12 cellular contexts compared by ENCODE assay signal in genomic region chr14:105204206-105204930, GRCh38. TPM values are rescaled to one million over a fixed set of nuclear protein-coding genes. Genes with fewer than 3 reads are reported as not detected.
DNase-seq lines count a peak whose midpoint lies in the region; ATAC-seq, FAIRE-seq and TF ChIP-seq lines count a peak whose summit lies in the region.
"Had no signal": no experiment of that assay in that cellular context is flagged by ENCODE, and none has a peak within 500 bp of the region (broad histone marks: within the 10 kb centered on the region; RNA-seq: fewer than 3 reads in every experiment).

No MANE protein-coding gene starts in this region.

- peak; percentile 2; the same call in 1 of the 3 replicates for ATAC-seq in SK-N-SH treated with all-trans-retinoic acid at 6 μM for 48 hours
- ATAC-seq in pancreas = peak; percentile 87 to 89 (median 88)
- ATAC-seq in HG02938 (IDR thresholded peaks at IDR 0.05; ENCODE audit: unreplicated experiment) = no peak

- H3K27ac ChIP-seq in pancreas = peak overlapping the region in 3 of 4 donors; percentile 27 to 52 (median 42)

- FAIRE-seq in pancreas (lab: Jason Lieb, UNC) (no peak), D721Med (lab: Jason Lieb, UNC) (no peak)

- no peak overlapping the region for H3K4me3 Mint-ChIP-seq in nephron progenitor cell
- H3K4me3 Mint-ChIP-seq: activated B cell treated with CpG ODN at 0.5 μM for 24 hours; activated naive CD8-positive, alpha-beta T cell treated with anti-CD3 and anti-CD28 coated beads for 36 hours had no signal

- H3K36me3 ChIP-seq in pancreas = no peaks in the 10 kb centered on the region

- H3K4me3 ChIP-seq in pancreas = no peak overlapping the region

- DNase-seq in COLO668 (lab: John Stamatoyannopoulos, UW; ENCODE audit: unreplicated experiment) = peak; percentile 34
- DNase-seq in head of caudate nucleus = peak in 33 of 42 donors; percentile 34 to 80 (median 58)
- DNase-seq in pancreas = peak; percentile 88 to 96 (median 94)
- DNase-seq in nephron progenitor cell = no peak
- no peak for DNase-seq in D721Med (ENCODE audit: insufficient read length, low spot score)
- DNase-seq in SHP77 treated with DMSO at 0.1 percent for 48 hours (lab: John Stamatoyannopoulos, UW) = no peak
- DNase-seq: activated B cell treated with CpG ODN at 0.5 μM for 24 hours; activated naive CD8-positive, alpha-beta T cell treated with anti-CD3 and anti-CD28 coated beads for 36 hours; KBM-7; NK-92 treated with Interleukin-12 subunit alpha and Interleukin-12 subunit beta, amount 100 ng/mL, for 24 hours had no signal

- WGBS in pancreas, 2 donors = 27 to 34% methylated on average over 23 to 24 of the region's 24 CpGs

- no peaks in the 10 kb centered on the region for H3K9me3 Mint-ChIP-seq in nephron progenitor cell
- H3K9me3 Mint-ChIP-seq: activated B cell treated with CpG ODN at 0.5 μM for 24 hours; activated naive CD8-positive, alpha-beta T cell treated with anti-CD3 and anti-CD28 coated beads for 36 hours had no signal

- H3K9me3 ChIP-seq in pancreas = no peaks in the 10 kb centered on the region

- H3K4me1 ChIP-seq in pancreas = peaks cover 14 to 25% (median 21%) of the 10 kb centered on the region in 3 donors

- no peak overlapping the region for H3K27ac Mint-ChIP-seq in nephron progenitor cell
- H3K27ac Mint-ChIP-seq: activated B cell treated with CpG ODN at 0.5 μM for 24 hours; activated naive CD8-positive, alpha-beta T cell treated with anti-CD3 and anti-CD28 coated beads for 36 hours had no signal

- no peaks in the 10 kb centered on the region for H3K36me3 Mint-ChIP-seq in nephron progenitor cell (ENCODE audit: low read depth)
- H3K36me3 Mint-ChIP-seq: activated naive CD8-positive, alpha-beta T cell treated with anti-CD3 and anti-CD28 coated beads for 36 hours had no signal

- no peak for TF ChIP-seq CTCF in pancreas (IDR thresholded peaks at IDR 0.05)
- no peak for TF ChIP-seq CTCF in nephron progenitor cell (IDR thresholded peaks at IDR 0.05)
- TF ChIP-seq CTCF in D721Med (IDR thresholded peaks at IDR 0.05; ENCODE audit: insufficient read depth, missing control alignments) = no peak

- H3K4me1 Mint-ChIP-seq in nephron progenitor cell = peaks cover 8% of the 10 kb centered on the region

- H3K27me3 ChIP-seq in pancreas = peaks cover 0 to 2% (median 0%) of the 10 kb centered on the region in 4 donors

- peaks cover 3% of the 10 kb centered on the region for H3K27me3 Mint-ChIP-seq in nephron progenitor cell (ENCODE audit: low read depth, poor library complexity)

- intact Hi-C loops in head of caudate nucleus (cut with DNase I) (loop anchor here (5.0 to 10.0 kb wide), 4 partner anchors 50 to 323 kb away; partner anchors contain the start of gene TMEM121), pancreas (cut with DNase I) (loop anchor here in 2 of 3 donors (5.0 kb wide), 2 partner anchors 148 to 153 kb away; no protein-coding TSS in a partner anchor)

TF ChIP-seq in SK-N-SH treated with all-trans-retinoic acid at 6 μM for 48 hours, 23 proteins besides CTCF, POLR2A, EP300 and RAD21:
- no peak for TF ChIP-seq ZNF565 (CRISPR knock-in tag; conservative IDR thresholded peaks at IDR 0.05; ENCODE audit: low read depth)
- TF ChIP-seq OSR1 (CRISPR knock-in tag; IDR thresholded peaks at IDR 0.05) = no peak
- no peak for TF ChIP-seq BACH2 (CRISPR knock-in tag; IDR thresholded peaks at IDR 0.05; ENCODE audit: borderline replicate concordance)
- no peak for TF ChIP-seq ZNF8 (CRISPR knock-in tag; IDR thresholded peaks at IDR 0.05)
- no peak for TF ChIP-seq TOX (CRISPR knock-in tag; IDR thresholded peaks at IDR 0.05; ENCODE audit: borderline replicate concordance)
- no peak for TF ChIP-seq ISL1 (CRISPR knock-in tag; IDR thresholded peaks at IDR 0.05)
- no peak for TF ChIP-seq PATZ1 (CRISPR knock-in tag; IDR thresholded peaks at IDR 0.05; ENCODE audit: borderline replicate concordance)
- TF ChIP-seq ZFP30 (CRISPR knock-in tag; IDR thresholded peaks at IDR 0.05) = no peak

RNA-seq across cellular contexts. Expression of gene NUDT14, which starts 23.3 kb away (rescaled TPM):
- total RNA-seq in pancreas = 10 to 100 TPM; 24.7 to 36.6 (median 30.4) TPM
- polyA plus RNA-seq in pancreas = 10 to 100 TPM; 47.8 to 64.9 TPM

RNA-seq across cellular contexts. Expression of gene JAG2, which starts 35.8 kb away (rescaled TPM):
- total RNA-seq in pancreas = 10 to 100 TPM in 4 of 6 donors, 1 to 10 TPM in 2; 9.9 to 16.8 (median 10.7) TPM
- 10 to 100 TPM; 25.3 to 38.3 TPM for polyA plus RNA-seq in pancreas

RNA-seq across cellular contexts. Expression of gene BTBD6, which starts 44.0 kb away (rescaled TPM):
- total RNA-seq in pancreas = 10 to 100 TPM in 1 of 6 donors, 1 to 10 TPM in 5; 4.3 to 12.5 (median 6.7) TPM
- polyA plus RNA-seq in pancreas = 10 to 100 TPM; 20.1 to 44.5 TPM

Comparison
In these comparisons a context has a peak if more than half of its experiments do, and no peak if none do; other contexts are left out.
1. DNase-seq: peak in COLO668 (single experiment), head of caudate nucleus (33 of 42) and pancreas (6 of 6); none in nephron progenitor cell (single experiment), D721Med (single experiment) and SHP77 treated with DMSO at 0.1 percent for 48 hours (single experiment).